ENCODE assay signal across 10 cellular contexts in genomic region chr3:187102073-187102634, GRCh38. TPM values are rescaled to one million over a fixed set of nuclear protein-coding genes. Genes with fewer than 3 reads are reported as not detected.
DNase-seq lines count a peak whose midpoint lies in the region; ATAC-seq, FAIRE-seq and TF ChIP-seq lines count a peak whose summit lies in the region.
"Had no signal": no experiment of that assay in that cellular context is flagged by ENCODE, and none has a peak within 500 bp of the region (broad histone marks: within the 10 kb centered on the region; RNA-seq: fewer than 3 reads in every experiment).

No MANE protein-coding gene starts in this region.

- DNase-seq in activated CD4-positive, alpha-beta T cell treated with anti-CD3 and anti-CD28 coated beads, Interleukin-2, amount 10 ng/mL, durations not matched to agents 7 days and 5 days: no peak
- no peak for DNase-seq in activated CD4-positive, alpha-beta T cell treated with anti-CD3 and anti-CD28 coated beads for 4 hours
- DNase-seq in activated naive CD8-positive, alpha-beta T cell treated with anti-CD3 and anti-CD28 coated beads, Interleukin-2, amount 10 ng/mL, durations not matched to agents 7 days and 5 days: no peak
- no peak for DNase-seq in HepG2 (ENCODE audit: low spot score)
- no peak for DNase-seq in G401 (ENCODE audit: low spot score)
- DNase-seq in stimulated activated CD4-positive, alpha-beta T cell treated with anti-CD3 and anti-CD28 coated beads, Interleukin-2, amount 100 ng/mL, for 24 hours: no peak
- DNase-seq in NOMO-1 treated with dmso at 0.1 percent for 144 hours (lab: John Stamatoyannopoulos, UW; ENCODE audit: unreplicated experiment): no peak

- no peak for TF ChIP-seq RAD21 in HepG2 (CRISPR knock-in tag; IDR thresholded peaks at IDR 0.05)

- H3K4me3 ChIP-seq in HepG2 (replicated peaks in 1 of 3; ENCODE audit: insufficient read depth in 1 of 3, low read depth in 2 of 3, low read length in 3 of 3) (peak overlapping the region; percentile 28 to 41 (median 35)), thymus (ENCODE audit: low read length) (no peak overlapping the region)
- H3K4me3 ChIP-seq: PC-9 had no signal

- H3K27ac ChIP-seq in HepG2 (ENCODE audit: extremely low read length, insufficient read depth, low read length) (no peak overlapping the region), thymus (ENCODE audit: low read depth) (peak overlapping the region; percentile 59)
- H3K27ac ChIP-seq: PC-9 had no signal

- FAIRE-seq in HepG2 (lab: Jason Lieb, UNC): no peak
- FAIRE-seq: pancreas had no signal

- CTCF ChIA-PET in activated CD4-positive, alpha-beta T cell treated with anti-CD3 and anti-CD28 coated beads, Interleukin-2, amount 10 ng/mL, durations not matched to agents 7 days and 5 days (lab: Charles Lee): interaction anchor here (0.6 to 2.0 kb wide), 18 partner anchors 9 to 502 kb away, joined by 3 to 9 read pairs (median 3); no protein-coding TSS in a partner anchor
- CTCF ChIA-PET in HepG2 (lab: Yijun Ruan, JAX; ENCODE audit: low intra/inter-chr PET ratio, low total read pairs): no interaction called here

- H2AFZ ChIP-seq in HepG2 (ENCODE audit: low read length): peak overlapping the region; percentile 50
- H2AFZ ChIP-seq: PC-9 had no signal

- H3K36me3 ChIP-seq in HepG2 (replicated peaks in 1 of 2; ENCODE audit: control insufficient read depth in 1 of 2, insufficient read depth in 2 of 2, low read length in 2 of 2) (no peaks in the 10 kb centered on the region), thymus (ENCODE audit: control insufficient read depth, insufficient read depth) (no peaks in the 10 kb centered on the region)
- H3K36me3 ChIP-seq: pancreas had no signal

- BruUV-seq in HepG2 (replicated peaks; lab: Mats Ljungman, UMichigan): no TSS peak

- H3K4me1 ChIP-seq in HepG2 (ENCODE audit: insufficient read depth, low read length): peaks cover 17% of the 10 kb centered on the region
- peaks cover 11% of the 10 kb centered on the region for H3K4me1 ChIP-seq in thymus (ENCODE audit: control insufficient read depth, insufficient read depth, low read length)

- peak overlapping the region; percentile 52 for H3K4me3 Mint-ChIP-seq in activated CD4-positive, alpha-beta T cell treated with anti-CD3 and anti-CD28 coated beads, Interleukin-2, amount 10 ng/mL, durations not matched to agents 7 days and 5 days
- peak overlapping the region; percentile 70 for H3K4me3 Mint-ChIP-seq in activated naive CD8-positive, alpha-beta T cell treated with anti-CD3 and anti-CD28 coated beads, Interleukin-2, amount 10 ng/mL, durations not matched to agents 7 days and 5 days

- in situ Hi-C loops in HepG2 (cut with HindIII; ENCODE audit: extremely low pct_ligation_motif_present, low pct_unique_long_range_greater_than_20kb): no loop called here
- in situ Hi-C loops in G401 (cut with HindIII; ENCODE audit: low sequenced_read_pairs): no loop called here

- POLR2A ChIA-PET in activated CD4-positive, alpha-beta T cell treated with anti-CD3 and anti-CD28 coated beads, Interleukin-2, amount 10 ng/mL, durations not matched to agents 7 days and 5 days (lab: Charles Lee): interaction anchor here (0.6 to 1.0 kb wide), 2 partner anchors 33 to 275 kb away, joined by 3 to 4 read pairs; no protein-coding TSS in a partner anchor
- POLR2A ChIA-PET in activated naive CD8-positive, alpha-beta T cell treated with anti-CD3 and anti-CD28 coated beads, Interleukin-2, amount 10 ng/mL, durations not matched to agents 7 days and 5 days (lab: Charles Lee): interaction anchor here (0.7 to 1.9 kb wide), 5 partner anchors 57 to 302 kb away, joined by 3 to 6 read pairs (median 4); no protein-coding TSS in a partner anchor
- POLR2A ChIA-PET in HepG2 (lab: Yijun Ruan, JAX): interaction anchor here (1.2 to 1.9 kb wide), 3 partner anchors 10 to 63 kb away, joined by 3 to 12 read pairs (median 8); no protein-coding TSS in a partner anchor

- no peaks in the 10 kb centered on the region for H3K9me3 ChIP-seq in HepG2 (ENCODE audit: low read length)
- H3K9me3 ChIP-seq in thymus (ENCODE audit: control insufficient read depth): no peaks in the 10 kb centered on the region
- H3K9me3 ChIP-seq: pancreas had no signal

- peak overlapping the region; percentile 77 for H3K4me2 ChIP-seq in HepG2 (ENCODE audit: low read depth, low read length)
- H3K4me2 ChIP-seq: PC-9 had no signal

- intact Hi-C loops in HepG2 (cut with micrococcal nuclease; ENCODE audit: unreplicated experiment): no loop called here

- H3K36me3 Mint-ChIP-seq in activated CD4-positive, alpha-beta T cell treated with anti-CD3 and anti-CD28 coated beads, Interleukin-2, amount 10 ng/mL, durations not matched to agents 7 days and 5 days (ENCODE audit: low read depth): peaks cover 10% of the 10 kb centered on the region
- peaks cover 12% of the 10 kb centered on the region for H3K36me3 Mint-ChIP-seq in activated naive CD8-positive, alpha-beta T cell treated with anti-CD3 and anti-CD28 coated beads, Interleukin-2, amount 10 ng/mL, durations not matched to agents 7 days and 5 days

- H3K79me2 ChIP-seq in HepG2 (ENCODE audit: insufficient read depth, low read length): no peaks in the 10 kb centered on the region

- H3K27ac Mint-ChIP-seq in activated CD4-positive, alpha-beta T cell treated with anti-CD3 and anti-CD28 coated beads, Interleukin-2, amount 10 ng/mL, durations not matched to agents 7 days and 5 days: peak overlapping the region; percentile 79
- H3K27ac Mint-ChIP-seq in activated naive CD8-positive, alpha-beta T cell treated with anti-CD3 and anti-CD28 coated beads, Interleukin-2, amount 10 ng/mL, durations not matched to agents 7 days and 5 days: peak overlapping the region; percentile 79

- peaks cover 33% of the 10 kb centered on the region for H3K4me1 Mint-ChIP-seq in activated CD4-positive, alpha-beta T cell treated with anti-CD3 and anti-CD28 coated beads, Interleukin-2, amount 10 ng/mL, durations not matched to agents 7 days and 5 days
- peaks cover 21% of the 10 kb centered on the region for H3K4me1 Mint-ChIP-seq in activated naive CD8-positive, alpha-beta T cell treated with anti-CD3 and anti-CD28 coated beads, Interleukin-2, amount 10 ng/mL, durations not matched to agents 7 days and 5 days

- H4K20me1 ChIP-seq in HepG2 (ENCODE audit: insufficient read depth, low read length): no peaks in the 10 kb centered on the region

- H3K9me3 Mint-ChIP-seq in activated CD4-positive, alpha-beta T cell treated with anti-CD3 and anti-CD28 coated beads, Interleukin-2, amount 10 ng/mL, durations not matched to agents 7 days and 5 days: peaks cover 16% of the 10 kb centered on the region
- peaks cover 5% of the 10 kb centered on the region for H3K9me3 Mint-ChIP-seq in activated naive CD8-positive, alpha-beta T cell treated with anti-CD3 and anti-CD28 coated beads, Interleukin-2, amount 10 ng/mL, durations not matched to agents 7 days and 5 days

- H3K27me3 Mint-ChIP-seq in activated CD4-positive, alpha-beta T cell treated with anti-CD3 and anti-CD28 coated beads, Interleukin-2, amount 10 ng/mL, durations not matched to agents 7 days and 5 days: no peaks in the 10 kb centered on the region
- no peaks in the 10 kb centered on the region for H3K27me3 Mint-ChIP-seq in activated naive CD8-positive, alpha-beta T cell treated with anti-CD3 and anti-CD28 coated beads, Interleukin-2, amount 10 ng/mL, durations not matched to agents 7 days and 5 days

- peak; percentile 23 for ATAC-seq in activated naive CD8-positive, alpha-beta T cell treated with anti-CD3 and anti-CD28 coated beads, Interleukin-2, amount 10 ng/mL, durations not matched to agents 7 days and 5 days (ENCODE audit: low read depth)
- no peak for ATAC-seq in HepG2

- no peak for TF ChIP-seq CTCF in HepG2 (CRISPR knock-in tag; IDR thresholded peaks at IDR 0.05)

- no peak overlapping the region for H3K9ac ChIP-seq in HepG2 (ENCODE audit: insufficient read depth, low read depth, low read length)

- TF ChIP-seq POLR2A in HepG2 (IDR thresholded peaks at IDR 0.05; ENCODE audit: insufficient read depth in 1 of 2, low read depth in 2 of 2, low read length in 2 of 2): no peak

- 27% methylated on average over 1 of the region's 1 CpG for WGBS in HepG2 (ENCODE audit: low lambda C conversion rate)
- WGBS in thymus: 68% methylated on average over 1 of the region's 1 CpG

- H3K27me3 ChIP-seq in HepG2 (ENCODE audit: control insufficient read depth in 1 of 2, insufficient read depth in 2 of 2, low read length in 2 of 2) (peaks cover 0 to 10% of the 10 kb centered on the region in 2 experiments; a peak in 2 of 5 replicates), thymus (ENCODE audit: control insufficient read depth, insufficient read depth) (no peaks in the 10 kb centered on the region)
- H3K27me3 ChIP-seq: pancreas had no signal

- TF ChIP-seq EP300 in HepG2 (IDR thresholded peaks at IDR 0.05; ENCODE audit: low read depth in 2 of 2, low read length in 2 of 2) (no peak), HepG2 (CRISPR knock-in tag; IDR thresholded peaks at IDR 0.05; ENCODE audit: borderline replicate concordance) (no peak)

RNA-seq across cellular contexts. Expression of gene RPL39L, which starts 37.1 kb away (rescaled TPM):
- 10 to 100 TPM; 18.4 to 20.4 TPM for total RNA-seq in activated CD4-positive, alpha-beta T cell treated with anti-CD3 and anti-CD28 coated beads, Interleukin-2, amount 10 ng/mL, durations not matched to agents 7 days and 5 days
- 10 to 100 TPM; 18.8 TPM for total RNA-seq in activated naive CD8-positive, alpha-beta T cell treated with anti-CD3 and anti-CD28 coated beads, Interleukin-2, amount 10 ng/mL, durations not matched to agents 7 days and 5 days
- total RNA-seq in HepG2 (2016; rRNA removed; fragmentation: Illumina TruSeq; extraction: Trizol): not detected in 2 replicates
- not detected in 2 replicates for total RNA-seq in HepG2 (2016; cell fraction: cytosol; rRNA removed; fragmentation: Illumina TruSeq; extraction: Trizol; ENCODE audit: low read depth)
- not detected in 2 replicates for total RNA-seq in HepG2 (2016; cell fraction: insoluble cytoplasmic fraction; rRNA removed; fragmentation: Illumina TruSeq; extraction: Trizol)
- not detected in 2 replicates for total RNA-seq in HepG2 (2016; cell fraction: membrane; rRNA removed; fragmentation: Illumina TruSeq; extraction: Trizol)
- not detected in 2 replicates for total RNA-seq in HepG2 (2016; cell fraction: nucleus; rRNA removed; fragmentation: Illumina TruSeq; extraction: Trizol)
- polyA plus RNA-seq in HepG2 (2011; rRNA removed) (not detected in 2 replicates), thymus (7.6 TPM)
- not detected in 2 replicates for polyA plus RNA-seq in HepG2 (2011; cell fraction: cytosol; rRNA removed)
- not detected in 2 replicates for polyA plus RNA-seq in HepG2 (2011; cell fraction: nucleus; rRNA removed)
- not detected in 2 replicates for polyA plus RNA-seq in HepG2 (2012)
- not detected in 2 replicates for polyA plus RNA-seq in HepG2 (2016; cell fraction: cytosol; fragmentation: Illumina TruSeq; extraction: Trizol; ENCODE audit: low read depth)
- polyA plus RNA-seq in HepG2 (2016; cell fraction: insoluble cytoplasmic fraction; fragmentation: Illumina TruSeq; extraction: Trizol; ENCODE audit: low read depth): not detected in 2 replicates
- polyA plus RNA-seq in HepG2 (2016; cell fraction: membrane; fragmentation: Illumina TruSeq; extraction: Trizol; ENCODE audit: low read depth): not detected in 2 replicates
- polyA plus RNA-seq in HepG2 (2016; cell fraction: nucleus; fragmentation: Illumina TruSeq; extraction: Trizol; ENCODE audit: insufficient read depth, low read depth): not detected in 2 replicates
- polyA minus RNA-seq in HepG2 (2011; rRNA and poly(A)+ RNA removed; ENCODE audit: low replicate concordance): 9.3 TPM in 1 of 2 replicates, not detected in the other
- polyA minus RNA-seq in HepG2 (2011; cell fraction: cytosol; rRNA and poly(A)+ RNA removed): not detected in 2 replicates
- not detected in 2 replicates for polyA minus RNA-seq in HepG2 (2011; cell fraction: nucleus; rRNA and poly(A)+ RNA removed)
- 51.1 and 58.4 TPM in 2 replicates for total RNA-seq in G401 (2014; rRNA removed; shearing (Covaris generic))

Comparison
In these comparisons a context has a peak if more than half of its experiments do, and no peak if none do; other contexts are left out.
1. RNA of gene RPL39L, which starts 37.1 kb away (total RNA-seq): 51.1 to 58.4 TPM in G401, 18.4 to 20.4 TPM in activated CD4-positive, alpha-beta T cell treated with anti-CD3 and anti-CD28 coated beads, Interleukin-2, amount 10 ng/mL, durations not matched to agents 7 days and 5 days and 18.8 TPM in activated naive CD8-positive, alpha-beta T cell treated with anti-CD3 and anti-CD28 coated beads, Interleukin-2, amount 10 ng/mL, durations not matched to agents 7 days and 5 days; not detected in HepG2; every median in the first group is over 10 times any median in the second.